In genomic region chr12:19726122-19726521, GRCh38 we compare ENCODE assay signal across 30 cellular contexts.
"Had no signal": no experiment of that assay in that cellular context is flagged by ENCODE, and none has a peak within 500 bp of the region (broad histone marks: within the 10 kb centered on the region; RNA-seq: fewer than 3 reads in every experiment).

No MANE protein-coding gene starts in this region.

- H3K4me1 ChIP-seq: SJSA1 had no signal

- H3K4me3 ChIP-seq: K562, SJSA1 had no signal

- ATAC-seq: activated CD8-positive, alpha-beta memory T cell treated with anti-CD3 and anti-CD28 coated beads, Interleukin-2, amount 10 ng/mL, durations not matched to agents 7 days and 5 days; K562; Panc1 had no signal

- H3K27ac ChIP-seq: brain microvascular endothelial cell, SJSA1, VCaP had no signal

- H3K9me3 ChIP-seq: SJSA1, SK-N-SH had no signal

- DNase-seq: activated B cell treated with CpG ODN at 0.5 μM for 24 hours; activated CD4-positive, alpha-beta memory T cell treated with anti-CD3 and anti-CD28 coated beads for 36 hours; activated CD4-positive, alpha-beta T cell treated with anti-CD3 and anti-CD28 coated beads for 4 hours; activated CD4-positive, alpha-beta T cell treated with anti-CD3 and anti-CD28 coated beads, Interleukin-2, amount 50 U/mL, for 1 hour; activated CD4-positive, CD25-positive, alpha-beta regulatory T cell treated with anti-CD3 and anti-CD28 coated beads, Interleukin-2, amount 50 U/mL, for 72 hours; activated CD8-positive, alpha-beta memory T cell treated with anti-CD3 and anti-CD28 coated beads for 24 hours; activated CD8-positive, alpha-beta memory T cell treated with anti-CD3 and anti-CD28 coated beads, Interleukin-2, amount 10 ng/mL, durations not matched to agents 7 days and 5 days; activated CD8-positive, alpha-beta memory T cell treated with anti-CD3 and anti-CD28 coated beads, Interleukin-2, amount 50 U/mL, for 48 hours; activated effector memory CD4-positive, alpha-beta T cell treated with Interleukin-2 at 50 U/mL for 16 hours; activated naive CD4-positive, alpha-beta T cell treated with anti-CD3 and anti-CD28 coated beads, Interleukin-2, amount 50 U/mL, for 16 hours; activated naive CD8-positive, alpha-beta T cell treated with anti-CD3 and anti-CD28 coated beads for 36 hours; activated T-cell treated with anti-CD3 and anti-CD28 coated beads, Interleukin-2, amount 50 U/mL, for 48 hours; amniotic stem cell; brain microvascular endothelial cell; central memory CD4-positive, alpha-beta T cell; NCI-H1105; NCI-H1417 treated with DMSO at 0.1 percent for 48 hours; NCI-H187 treated with DMSO at 0.1 percent for 48 hours; NCI-H2081; NCI-H2171 treated with DMSO at 0.1 percent for 48 hours; NCI-H2227 treated with DMSO at 0.1 percent for 48 hours; NCI-H524; NCI-H69; NCI-H82; SHP77 treated with DMSO at 0.1 percent for 48 hours; SK-N-SH had no signal

- H3K27me3 ChIP-seq: brain microvascular endothelial cell, SJSA1 had no signal

- H3K36me3 ChIP-seq: brain microvascular endothelial cell, SJSA1 had no signal
